12 cellular contexts compared by ENCODE assay signal in the genomic region with DNA sequence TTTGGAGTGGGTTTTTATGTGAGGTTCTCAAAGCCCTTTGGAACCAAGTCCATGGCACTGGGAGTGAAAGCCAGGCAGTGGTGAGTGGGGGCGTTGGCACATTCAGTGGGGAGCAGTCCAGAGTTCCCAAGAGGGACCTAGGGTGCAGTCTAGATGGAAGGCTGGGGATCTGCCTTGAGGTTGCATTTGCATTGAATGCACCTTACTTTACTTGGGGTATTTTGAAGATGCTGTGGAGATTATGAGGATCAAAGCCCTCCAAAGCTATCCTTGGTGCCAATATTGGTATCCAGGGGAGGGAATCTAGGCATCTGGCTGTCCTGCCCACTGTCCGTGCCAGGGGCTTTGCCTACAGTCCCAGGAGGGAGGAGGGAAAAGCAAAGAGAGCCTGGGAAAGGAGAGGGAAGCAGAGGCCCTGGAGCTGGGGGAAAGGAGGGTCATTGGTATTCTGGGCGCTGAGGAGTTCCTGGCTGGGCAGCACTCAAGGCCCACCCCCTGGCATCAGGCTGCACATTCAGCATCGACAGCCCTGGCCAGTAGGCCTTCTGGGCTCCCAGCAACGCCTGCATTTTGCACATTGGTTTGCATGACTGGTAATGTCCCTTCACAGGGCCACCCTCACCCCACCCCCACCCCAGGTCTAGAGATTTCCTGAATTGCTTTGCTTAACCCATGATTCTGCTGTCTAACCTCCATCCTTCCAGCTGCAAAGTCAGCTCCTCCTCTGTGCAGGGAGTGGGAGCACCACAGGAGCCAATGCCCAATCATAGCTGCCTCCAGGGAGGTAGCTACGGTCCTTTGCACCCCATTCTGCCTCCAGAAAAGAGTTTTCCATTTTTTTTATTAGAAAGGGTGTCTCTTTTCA. TPM values are rescaled to one million over a fixed set of nuclear protein-coding genes. Genes with fewer than 3 reads are reported as not detected.
A peak's percentile ranks its signal among the peaks of the same experiment; 100 is the strongest.
DNase-seq lines count a peak whose midpoint lies in the region; ATAC-seq and TF ChIP-seq lines count a peak whose summit lies in the region.
"Had no signal": no experiment of that assay in that cellular context is flagged by ENCODE, and none has a peak within 500 bp of the region (broad histone marks: within the 10 kb centered on the region; RNA-seq: fewer than 3 reads in every experiment).

No MANE protein-coding gene starts in this region.

- ATAC-seq in Panc1: no peak
- ATAC-seq in HG03469 (IDR thresholded peaks at IDR 0.05; ENCODE audit: unreplicated experiment): no peak
- no peak for ATAC-seq in HG03342 (IDR thresholded peaks at IDR 0.05; ENCODE audit: unreplicated experiment)

- peaks cover 12 to 35% (median 22%) of the 10 kb centered on the region in 4 donors for H3K4me1 Mint-ChIP-seq in CD4-positive, alpha-beta memory T cell

- no peak for TF ChIP-seq CTCF in Panc1 (IDR thresholded peaks at IDR 0.05)

- in situ Hi-C loops in Panc1 (cut with HindIII; ENCODE audit: low pct_unique_long_range_greater_than_20kb, low sequenced_read_pairs): no loop called here

- BruUV-seq in Panc1 (replicated peaks; lab: Mats Ljungman, UMichigan): no TSS peak

- H3K4me3 Mint-ChIP-seq in CD4-positive, alpha-beta memory T cell: peak overlapping the region in 7 of 8 donors; percentile 55 to 82 (median 70)

- H3K36me3 ChIP-seq in CD4-positive, alpha-beta memory T cell (ENCODE audit: insufficient read depth, low read length): no peaks in the 10 kb centered on the region
- H3K36me3 ChIP-seq in Panc1 (ENCODE audit: control insufficient read depth, insufficient read depth, low read length): no peaks in the 10 kb centered on the region
- H3K36me3 ChIP-seq: upper lobe of left lung had no signal

- peak overlapping the region in 1 of 7 donors; percentile 55 for H3K27ac Mint-ChIP-seq in CD4-positive, alpha-beta memory T cell

- H3K36me3 Mint-ChIP-seq in CD4-positive, alpha-beta memory T cell: no peaks in the 10 kb centered on the region

- no peak overlapping the region for H3K27ac ChIP-seq in CD4-positive, alpha-beta memory T cell (ENCODE audit: low read depth, low read length)
- 0 out of 2 replicates have a peak overlapping the region, but pooled peaks have one; percentile 42 for H3K27ac ChIP-seq in Panc1 (ENCODE audit: low read length)
- H3K27ac ChIP-seq: upper lobe of left lung had no signal

- peaks cover 32% of the 10 kb centered on the region for H3K4me1 ChIP-seq in CD4-positive, alpha-beta memory T cell (ENCODE audit: insufficient read depth, low read length)
- peaks cover 23% of the 10 kb centered on the region for H3K4me1 ChIP-seq in Panc1 (ENCODE audit: control insufficient read depth, insufficient read depth, low read length)

- intact Hi-C loops in CD4-positive, alpha-beta memory T cell (cut with micrococcal nuclease): no loop called here
- intact Hi-C loops in Panc1 (cut with micrococcal nuclease; ENCODE audit: unreplicated experiment): no loop called here

- POLR2A ChIA-PET in CD4-positive, alpha-beta memory T cell (lab: Charles Lee; ENCODE audit: partially characterized antibody): interaction anchor here (0.6 kb wide), 1 partner anchor 1816 kb away, joined by 3 read pairs; no protein-coding TSS in a partner anchor
- POLR2A ChIA-PET in Panc1 (lab: Charles Lee): no interaction called here

- peaks cover 0 to 3% (median 0%) of the 10 kb centered on the region in 8 donors for H3K9me3 Mint-ChIP-seq in CD4-positive, alpha-beta memory T cell

- CTCF ChIA-PET in CD4-positive, alpha-beta memory T cell (lab: Charles Lee; ENCODE audit: partially characterized antibody): interaction anchor here (1.2 to 2.0 kb wide), 3 partner anchors 14 to 49 kb away, joined by 3 to 6 read pairs (median 6); no protein-coding TSS in a partner anchor
- CTCF ChIA-PET in Panc1 (lab: Charles Lee): interaction anchor here (0.8 kb wide), 1 partner anchor 32 kb away, joined by 3 read pairs; no protein-coding TSS in a partner anchor

- no peaks in the 10 kb centered on the region for H3K9me3 ChIP-seq in CD4-positive, alpha-beta memory T cell (ENCODE audit: control insufficient read depth in 1 of 2, low read length in 2 of 2)
- H3K9me3 ChIP-seq in Panc1 (ENCODE audit: control insufficient read depth, insufficient read depth, low read depth, low read length): no peaks in the 10 kb centered on the region
- H3K9me3 ChIP-seq: upper lobe of left lung had no signal

- H3K27me3 ChIP-seq in CD4-positive, alpha-beta memory T cell (ENCODE audit: insufficient read depth, low read length): peaks cover 64% of the 10 kb centered on the region
- H3K27me3 ChIP-seq in Panc1 (ENCODE audit: control insufficient read depth, insufficient read depth, low read length): no peaks in the 10 kb centered on the region

- H3K4me3 ChIP-seq in CD4-positive, alpha-beta memory T cell (ENCODE audit: low read length in 2 of 2): no peak overlapping the region
- no peak overlapping the region for H3K4me3 ChIP-seq in Panc1 (ENCODE audit: low read depth in 2 of 2, low read length in 2 of 2)

- H3K27me3 Mint-ChIP-seq in CD4-positive, alpha-beta memory T cell: peaks cover 57 to 74% of the 10 kb centered on the region in 2 donors

- no peak for DNase-seq in CD4-positive, alpha-beta memory T cell
- DNase-seq in Panc1 (ENCODE audit: low read depth, low spot score) (no peak), hippocampal formation (lab: John Stamatoyannopoulos, UW) (peak; percentile 52 to 69), pons (ENCODE audit: low spot score) (peak; percentile 65), NCI-H2081 (lab: John Stamatoyannopoulos, UW) (no peak), OCI-M2 (lab: John Stamatoyannopoulos, UW; ENCODE audit: unreplicated experiment) (no peak)
- DNase-seq: DND-41, NCI-H524 treated with DMSO at 0.1 percent for 48 hours had no signal

RNA-seq across cellular contexts. Expression of gene BCAN, which starts 0.8 kb away (rescaled TPM):
- total RNA-seq in CD4-positive, alpha-beta memory T cell: not detected
- polyA plus RNA-seq in CD4-positive, alpha-beta memory T cell: not detected
- 0.57 TPM for total RNA-seq in Panc1 (2021; ENCODE audit: unreplicated experiment)
- 0.51 TPM for polyA plus RNA-seq in Panc1 (2012; ENCODE audit: insufficient read length)
- total RNA-seq: mononuclear cell had no signal

RNA-seq across cellular contexts. Expression of gene HAPLN2, which starts 21.9 kb away (rescaled TPM):
- not detected for total RNA-seq in CD4-positive, alpha-beta memory T cell
- not detected for polyA plus RNA-seq in CD4-positive, alpha-beta memory T cell
- total RNA-seq in Panc1 (2021; ENCODE audit: unreplicated experiment): 0.21 TPM
- polyA plus RNA-seq in Panc1 (2012; ENCODE audit: insufficient read length): 0.44 TPM

RNA-seq across cellular contexts. Expression of gene NES, which starts 36.1 kb away (rescaled TPM):
- total RNA-seq in CD4-positive, alpha-beta memory T cell: not detected
- not detected for polyA plus RNA-seq in CD4-positive, alpha-beta memory T cell
- total RNA-seq in Panc1 (2021; ENCODE audit: unreplicated experiment): 56.3 TPM
- 61.1 TPM for polyA plus RNA-seq in Panc1 (2012; ENCODE audit: insufficient read length)
- total RNA-seq: mononuclear cell had no signal

RNA-seq across cellular contexts. Expression of gene GPATCH4, which starts 39.8 kb away (rescaled TPM):
- 10 to 100 TPM; 26.9 to 30.7 TPM for total RNA-seq in CD4-positive, alpha-beta memory T cell
- 10 to 100 TPM in 1 of 2 donors, 1 to 10 TPM in 1; 8.1 to 58.5 TPM for polyA plus RNA-seq in CD4-positive, alpha-beta memory T cell
- total RNA-seq in Panc1 (2021; ENCODE audit: unreplicated experiment): 44.4 TPM
- polyA plus RNA-seq in Panc1 (2012; ENCODE audit: insufficient read length): 39.2 TPM

RNA-seq across cellular contexts. Expression of gene NAXE, which starts 49.5 kb away (rescaled TPM):
- 10 to 100 TPM; 46.7 to 49.5 TPM for total RNA-seq in CD4-positive, alpha-beta memory T cell
- polyA plus RNA-seq in CD4-positive, alpha-beta memory T cell: 100 to 1,000 TPM in 1 of 2 donors, 10 to 100 TPM in 1; 93.3 to 152 TPM
- 211 TPM for total RNA-seq in Panc1 (2021; ENCODE audit: unreplicated experiment)
- polyA plus RNA-seq in Panc1 (2012; ENCODE audit: insufficient read length): 269 TPM

Comparison
In these comparisons a context has a peak if more than half of its experiments do, and no peak if none do; other contexts are left out.
1. DNase-seq: peak in hippocampal formation (2 of 2) and pons (single experiment); none in CD4-positive, alpha-beta memory T cell (0 of 5), Panc1 (single experiment), NCI-H2081 (0 of 2) and OCI-M2 (single experiment).
2. RNA of gene NES, which starts 36.1 kb away (total RNA-seq): 56.3 TPM in Panc1 (single experiment); not detected in CD4-positive, alpha-beta memory T cell; every median in the first group is over 10 times any median in the second.